17 cellular contexts compared by ENCODE assay signal in genomic region chr12:87924149-87924548, GRCh38.
"Had no signal": no experiment of that assay in that cellular context is flagged by ENCODE, and none has a peak within 500 bp of the region (broad histone marks: within the 10 kb centered on the region; RNA-seq: fewer than 3 reads in every experiment).

No MANE protein-coding gene starts in this region.

- H3K4me3 ChIP-seq: psoas muscle, tibial artery, vagina had no signal

- H3K27me3 ChIP-seq: tibial artery, vagina had no signal

- H3K4me1 ChIP-seq: psoas muscle, tibial artery, vagina had no signal

- H3K9me3 ChIP-seq: psoas muscle, tibial artery, vagina had no signal

- FAIRE-seq: TTC549 had no signal

- H3K27ac ChIP-seq: psoas muscle, tibial artery, vagina had no signal

- H3K36me3 ChIP-seq: tibial artery, vagina had no signal

- DNase-seq: activated CD4-positive, alpha-beta T cell treated with anti-CD3 and anti-CD28 coated beads for 4 hours; activated CD8-positive, alpha-beta T cell treated with anti-CD3 and anti-CD28 coated beads for 36 hours; activated effector memory CD4-positive, alpha-beta T cell treated with anti-CD3 and anti-CD28 coated beads, Interleukin-2, amount 50 U/mL, for 16 hours; activated T-cell treated with anti-CD3 and anti-CD28 coated beads, Interleukin-2, amount 50 U/mL, for 48 hours; cerebellar nuclear complex; endodermal cell; glutamatergic neuron; mesendoderm; psoas muscle; stimulated activated CD4-positive, alpha-beta T cell treated with anti-CD3 and anti-CD28 coated beads, Interleukin-1b, Interleukin-23, amount 100 ng/mL, for 48 hours; T-helper 2 cell; tibial artery had no signal

- ATAC-seq: activated CD8-positive, alpha-beta T cell treated with anti-CD3 and anti-CD28 coated beads for 36 hours; psoas muscle; sciatic nerve; stimulated activated memory B cell treated with anti-CD40 and anti-IgM and Interleukin-4, amounts not matched to agents 10 μg/mL and 1 μg/mL and 100 μg/mL, for 72 hours; WTC11 had no signal
